ENCODE assay signal across 20 cellular contexts in genomic region chr3:155647988-155648591, GRCh38.
A peak's percentile ranks its signal among the peaks of the same experiment; 100 is the strongest.
DNase-seq lines count a peak whose midpoint lies in the region; TF ChIP-seq lines count a peak whose summit lies in the region.
"Had no signal": no experiment of that assay in that cellular context is flagged by ENCODE, and none has a peak within 500 bp of the region (broad histone marks: within the 10 kb centered on the region; RNA-seq: fewer than 3 reads in every experiment).

No MANE protein-coding gene starts in this region.

- H3K4me1 Mint-ChIP-seq in H9 = peaks cover 12 to 13% of the 10 kb centered on the region in 2 experiments
- peaks cover 13% of the 10 kb centered on the region for H3K4me1 Mint-ChIP-seq in type B pancreatic cell (ENCODE audit: unreplicated experiment)

- H3K27me3 ChIP-seq in H9 (ENCODE audit: insufficient read depth, low read length) (no peaks in the 10 kb centered on the region), mesendoderm (ENCODE audit: insufficient read depth, low read length, poor library complexity) (no peaks in the 10 kb centered on the region), ovary (no peaks in the 10 kb centered on the region)
- H3K27me3 ChIP-seq: SJSA1 had no signal

- H3K27me3 Mint-ChIP-seq in H9 (ENCODE audit: low read depth) (no peaks in the 10 kb centered on the region), type B pancreatic cell (no peaks in the 10 kb centered on the region)

- H3T11ph ChIP-seq in H9 (ENCODE audit: low read length) = no peak overlapping the region

- H2BK5ac ChIP-seq in H9 (ENCODE audit: insufficient read length, low read length) = no peak overlapping the region
- no peak overlapping the region for H2BK5ac ChIP-seq in mesendoderm (ENCODE audit: low read length)

- H3K4me3 Mint-ChIP-seq in H9 (no peak overlapping the region), type B pancreatic cell (no peak overlapping the region)
- H3K4me3 Mint-ChIP-seq: CD4-positive, alpha-beta T cell had no signal

- TF ChIP-seq CTCF in H9 (conservative IDR thresholded peaks at IDR 0.05) (no peak), type B pancreatic cell (conservative IDR thresholded peaks at IDR 0.05) (no peak), ovary (IDR thresholded peaks at IDR 0.05) (no peak)

- H3K9me3 ChIP-seq in H9 (ENCODE audit: control insufficient read depth, low read depth, low read length) = no peaks in the 10 kb centered on the region
- no peaks in the 10 kb centered on the region for H3K9me3 ChIP-seq in SK-N-MC (ENCODE audit: low read depth, low read length)
- no peaks in the 10 kb centered on the region for H3K9me3 ChIP-seq in ovary
- H3K9me3 ChIP-seq: BE2C, SJSA1 had no signal

- intact Hi-C loops in ovary (cut with DNase I) = no loop called here
- intact Hi-C loops in posterior vena cava (cut with DNase I) = no loop called here

- no peaks in the 10 kb centered on the region for H3K36me3 ChIP-seq in SK-N-MC (ENCODE audit: insufficient read depth, low read length)
- H3K36me3 ChIP-seq in mesendoderm (ENCODE audit: control insufficient read depth, insufficient read depth, low read length) = no peaks in the 10 kb centered on the region
- no peaks in the 10 kb centered on the region for H3K36me3 ChIP-seq in ovary
- H3K36me3 ChIP-seq: BE2C, SJSA1 had no signal

- no peak overlapping the region for H4K8ac ChIP-seq in H9 (replicated peaks; ENCODE audit: insufficient read length, low read depth, low read length)
- no peak overlapping the region for H4K8ac ChIP-seq in mesendoderm (ENCODE audit: low read depth, low read length)

- H3K79me1 ChIP-seq in H9 (ENCODE audit: insufficient read depth, low read depth, low read length, poor library complexity, severe bottlenecking) (no peaks in the 10 kb centered on the region), mesendoderm (ENCODE audit: low read length) (peaks cover 1% of the 10 kb centered on the region)

- no peak overlapping the region for H3K27ac ChIP-seq in H9 (ENCODE audit: insufficient read length, low read depth, low read length)
- peak overlapping the region; percentile 74; the same call in 1 of the 2 replicates for H3K27ac ChIP-seq in SK-N-MC
- H3K27ac ChIP-seq in mesendoderm (ENCODE audit: low read depth, low read length) = no peak overlapping the region
- no peak overlapping the region for H3K27ac ChIP-seq in ovary
- H3K27ac ChIP-seq: SJSA1 had no signal

- H2BK20ac ChIP-seq in H9 (ENCODE audit: low read depth, low read length, poor library complexity, severe bottlenecking) = no peak overlapping the region

- no peak overlapping the region for H2AFZ ChIP-seq in H9 (ENCODE audit: low read length)

- H4K5ac ChIP-seq in H9 (ENCODE audit: insufficient read length, low read depth, low read length) = no peak overlapping the region
- no peak overlapping the region for H4K5ac ChIP-seq in mesendoderm (ENCODE audit: low read length)

- no CpG with 5 or more reads among the region's 6 CpGs for WGBS in H9 (ENCODE audit: extremely low coverage, insufficient read length, low lambda C conversion rate)
- no CpG with 5 or more reads among the region's 6 CpGs for WGBS in mesendoderm (ENCODE audit: extremely low coverage, insufficient coverage, low lambda C conversion rate)
- 84 to 87% (median 85%) methylated on average over 6 of the region's 6 CpGs for WGBS in ovary, 3 donors

- peak overlapping the region; percentile 0 to 44 (median 25); a peak in 5 of 7 replicates for H3K27ac Mint-ChIP-seq in H9
- peak overlapping the region; percentile 10 for H3K27ac Mint-ChIP-seq in type B pancreatic cell
- H3K27ac Mint-ChIP-seq: CD4-positive, alpha-beta T cell had no signal

- H3K23ac ChIP-seq in H9 (ENCODE audit: insufficient read length, low read depth, low read length) (no peak overlapping the region), mesendoderm (ENCODE audit: low read length) (no peak overlapping the region)

- no peak overlapping the region for H2BK15ac ChIP-seq in H9 (ENCODE audit: low read depth, low read length)
- no peak overlapping the region for H2BK15ac ChIP-seq in mesendoderm (replicated peaks; ENCODE audit: low read depth)

- H3K4ac ChIP-seq in H9 (ENCODE audit: low read depth, low read length) = no peak overlapping the region
- no peak overlapping the region for H3K4ac ChIP-seq in mesendoderm (ENCODE audit: low read depth, low read length)

- TF ChIP-seq POLR2A in ovary (IDR thresholded peaks at IDR 0.05) = no peak

- H3K79me2 ChIP-seq in H9 (ENCODE audit: insufficient read depth, low read length) (no peaks in the 10 kb centered on the region), mesendoderm (ENCODE audit: control insufficient read depth, insufficient read depth, low read length) (no peaks in the 10 kb centered on the region)

- TF ChIP-seq EP300 in ovary (IDR thresholded peaks at IDR 0.05) = no peak

- H3K4me3 ChIP-seq in SK-N-MC = no peak overlapping the region
- no peak overlapping the region for H3K4me3 ChIP-seq in mesendoderm (ENCODE audit: low read length)
- no peak overlapping the region for H3K4me3 ChIP-seq in ovary
- H3K4me3 ChIP-seq: SJSA1 had no signal

- no peak overlapping the region for H3K4me2 ChIP-seq in H9 (ENCODE audit: insufficient read depth, insufficient read length, low read length)
- no peak overlapping the region for H3K4me2 ChIP-seq in mesendoderm (ENCODE audit: low read length)

- no peak overlapping the region for H3K9ac ChIP-seq in H9 (ENCODE audit: extremely low read depth, insufficient read length, low read length)
- H3K9ac ChIP-seq in SK-N-MC (ENCODE audit: insufficient read length) = peak overlapping the region; percentile 17
- H3K9ac ChIP-seq in mesendoderm (ENCODE audit: low read length) = no peak overlapping the region

- H3K18ac ChIP-seq in H9 (ENCODE audit: insufficient read length, low read depth, low read length) (no peak overlapping the region), mesendoderm (ENCODE audit: low read length) (no peak overlapping the region)

- H2AK5ac ChIP-seq in H9 (ENCODE audit: insufficient read length, low read length) (no peak overlapping the region), mesendoderm (ENCODE audit: low read length) (no peak overlapping the region)

- peaks cover 7% of the 10 kb centered on the region; the same call in 1 of the 2 replicates for H3K4me1 ChIP-seq in H9 (ENCODE audit: insufficient read depth, low read length)
- H3K4me1 ChIP-seq in mesendoderm (ENCODE audit: control insufficient read depth, low read depth, low read length) = peaks cover 7% of the 10 kb centered on the region
- no peaks in the 10 kb centered on the region for H3K4me1 ChIP-seq in ovary (ENCODE audit: insufficient read depth)
- H3K4me1 ChIP-seq: BE2C had no signal

- H3K14ac ChIP-seq in H9 (ENCODE audit: insufficient read depth, low read length) = no peak overlapping the region

- no peaks in the 10 kb centered on the region for H3K9me3 Mint-ChIP-seq in H9
- no peaks in the 10 kb centered on the region for H3K9me3 Mint-ChIP-seq in type B pancreatic cell
- H3K9me3 Mint-ChIP-seq: CD4-positive, alpha-beta T cell had no signal

- DNase-seq in H9 (no peak), SK-N-MC (ENCODE audit: low read depth, low spot score) (no peak), mesendoderm (peak; percentile 54), type B pancreatic cell (ENCODE audit: extremely low spot score, unreplicated experiment) (no peak), NCI-H524 treated with DMSO at 0.1 percent for 48 hours (lab: John Stamatoyannopoulos, UW) (no peak), ovary (no peak), posterior vena cava (ENCODE audit: low spot score) (no peak)
- DNase-seq: BE2C; CD4-positive, alpha-beta T cell; GDM1; HCEC 1CT; MV-4-11; NCI-H1417 treated with DMSO at 0.1 percent for 48 hours; NCI-H2029; NCI-H2171; NCI-H446 treated with DMSO at 0.1 percent for 48 hours; NCI-H774; PC-3; SW 1271 had no signal

- peaks cover 0 to 7% (median 0%) of the 10 kb centered on the region in 3 experiments; a peak in 2 of 7 replicates for H3K36me3 Mint-ChIP-seq in H9 (ENCODE audit: insufficient read depth in 1 of 3, low read depth in 3 of 3)
- H3K36me3 Mint-ChIP-seq in type B pancreatic cell = no peaks in the 10 kb centered on the region

- no peak overlapping the region for H4K91ac ChIP-seq in H9 (ENCODE audit: insufficient read length, low read depth, low read length)

- H3K56ac ChIP-seq in H9 (ENCODE audit: insufficient read length, low read depth, low read length) (no peak overlapping the region), mesendoderm (ENCODE audit: low read length) (no peak overlapping the region)

- no peaks in the 10 kb centered on the region for H3K23me2 ChIP-seq in H9 (ENCODE audit: insufficient read length, low read depth, low read length, poor library complexity, severe bottlenecking)

- no peaks in the 10 kb centered on the region for H4K20me1 ChIP-seq in H9 (ENCODE audit: control insufficient read depth, insufficient read depth, insufficient read length)

- H2BK120ac ChIP-seq in H9 (ENCODE audit: low read depth, low read length, poor library complexity, severe bottlenecking) (no peak overlapping the region), mesendoderm (ENCODE audit: low read depth, low read length) (no peak overlapping the region)

- H2BK12ac ChIP-seq in H9 (ENCODE audit: insufficient read length, low read depth, low read length) = no peak overlapping the region
